ENCODE assay signal across 15 cellular contexts in the genomic region with DNA sequence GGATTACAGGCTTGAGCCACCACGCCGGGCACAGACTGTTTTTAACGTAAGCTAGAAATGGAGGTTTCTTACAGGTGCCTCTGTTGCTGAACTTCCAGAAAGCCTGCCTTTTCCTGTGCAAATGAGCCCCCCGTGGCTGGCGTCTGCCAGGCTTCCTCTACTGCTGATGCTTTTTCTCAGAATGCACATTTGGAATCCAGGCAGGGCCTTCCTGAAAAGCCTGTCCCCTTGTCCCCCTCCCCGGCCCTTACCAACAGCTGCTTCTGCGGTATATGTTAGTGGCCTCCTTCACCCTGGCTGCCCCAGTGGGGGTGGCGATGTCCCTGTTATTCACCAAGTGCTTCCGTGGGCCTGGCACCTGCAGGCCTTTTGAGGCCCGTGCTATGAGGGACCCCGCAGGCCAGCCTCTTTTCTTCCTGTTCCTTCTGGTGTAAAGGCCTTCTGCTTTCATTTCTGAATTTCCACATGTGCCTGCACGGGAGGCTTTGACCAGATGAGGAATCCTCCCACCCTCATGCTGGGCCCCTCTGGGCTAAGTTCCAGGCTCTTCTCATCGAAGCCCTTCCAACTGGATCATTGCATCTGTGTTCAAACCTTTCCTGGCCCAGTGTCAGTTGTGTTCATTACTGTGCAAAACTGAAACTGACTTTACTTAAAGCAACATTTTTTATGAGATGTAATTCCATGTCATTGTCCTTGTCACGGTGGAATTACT. TPM values are rescaled to one million over a fixed set of nuclear protein-coding genes. Genes with fewer than 3 reads are reported as not detected.
DNase-seq lines count a peak whose midpoint lies in the region; TF ChIP-seq lines count a peak whose summit lies in the region.
"Had no signal": no experiment of that assay in that cellular context is flagged by ENCODE, and none has a peak within 500 bp of the region (broad histone marks: within the 10 kb centered on the region; RNA-seq: fewer than 3 reads in every experiment).

No MANE protein-coding gene starts in this region.

- H3K27me3 Mint-ChIP-seq in MCF 10A (ENCODE audit: insufficient read depth, unreplicated experiment) (no peaks in the 10 kb centered on the region), type B pancreatic cell (no peaks in the 10 kb centered on the region)

- POLR2A ChIA-PET in MCF 10A (lab: Yijun Ruan, JAX) = interaction anchor here (0.6 to 2.9 kb wide), 2 partner anchors 11 to 13 kb away, joined by 4 to 8 read pairs; partner anchors contain the start of gene CNDP2

- H3K36me3 Mint-ChIP-seq in MCF 10A (ENCODE audit: insufficient read depth, unreplicated experiment) (peaks cover 87% of the 10 kb centered on the region), type B pancreatic cell (peaks cover 29% of the 10 kb centered on the region)

- H3K4me1 ChIP-seq in breast epithelium = no peaks in the 10 kb centered on the region

- no peak for TF ChIP-seq POLR2A in breast epithelium (IDR thresholded peaks at IDR 0.05)

- intact Hi-C loops in MCF 10A (cut with micrococcal nuclease) = no loop called here
- intact Hi-C loops in breast epithelium (cut with DNase I; ENCODE audit: low total_unique reads) = loop anchor here (1.0 kb wide), 2 partner anchors 15 to 27 kb away; no protein-coding TSS in a partner anchor

- DNase-seq in MCF 10A (ENCODE audit: unreplicated experiment) = no peak
- DNase-seq in breast epithelium (ENCODE audit: low spot score in 2 of 2) = no peak
- peak; percentile 87 for DNase-seq in choroid plexus epithelial cell (ENCODE audit: low read depth)
- peak; percentile 42 for DNase-seq in type B pancreatic cell (ENCODE audit: extremely low spot score, unreplicated experiment)
- DNase-seq in NCI-H345 (lab: John Stamatoyannopoulos, UW) = no peak
- no peak for DNase-seq in nucleus accumbens (lab: John Stamatoyannopoulos, UW)
- DNase-seq in cerebellum (ENCODE audit: low spot score) = no peak
- DNase-seq: DMS53, hippocampal formation, lower lobe of right lung, NCI-H187, NCI-H748 treated with DMSO at 0.1 percent for 48 hours had no signal

- H3K4me1 Mint-ChIP-seq in MCF 10A (ENCODE audit: insufficient read depth, unreplicated experiment) = no peaks in the 10 kb centered on the region
- no peaks in the 10 kb centered on the region for H3K4me1 Mint-ChIP-seq in type B pancreatic cell (ENCODE audit: unreplicated experiment)

- H3K4me3 Mint-ChIP-seq in MCF 10A (ENCODE audit: unreplicated experiment) (no peak overlapping the region), type B pancreatic cell (peak overlapping the region; percentile 37)

- H3K36me3 ChIP-seq in breast epithelium = no peaks in the 10 kb centered on the region

- no peak overlapping the region for H3K4me3 ChIP-seq in breast epithelium
- no peak overlapping the region for H3K4me3 ChIP-seq in choroid plexus epithelial cell (ENCODE audit: low read depth, low read length)
- H3K4me3 ChIP-seq: lower lobe of right lung had no signal

- H3K27ac ChIP-seq in breast epithelium (no peak overlapping the region), layer of hippocampus (ENCODE audit: low read depth, low read length) (peak overlapping the region; percentile 74)
- H3K27ac ChIP-seq: lower lobe of right lung, neutrophil had no signal

- BruUV-seq in MCF 10A (replicated peaks; lab: Mats Ljungman, UMichigan) = no TSS peak

- CTCF ChIA-PET in MCF 10A (lab: Yijun Ruan, JAX) = interaction anchor here (1.7 kb wide), 1 partner anchor 45 kb away, joined by 10 read pairs; no protein-coding TSS in a partner anchor

- H3K9me3 Mint-ChIP-seq in MCF 10A (ENCODE audit: unreplicated experiment) (no peaks in the 10 kb centered on the region), type B pancreatic cell (no peaks in the 10 kb centered on the region)

- TF ChIP-seq CTCF in MCF 10A (IDR thresholded peaks at IDR 0.05; ENCODE audit: unreplicated experiment) (no peak), breast epithelium (IDR thresholded peaks at IDR 0.05) (no peak), choroid plexus epithelial cell (conservative IDR thresholded peaks at IDR 0.05; ENCODE audit: low read depth, low read length) (no peak), type B pancreatic cell (conservative IDR thresholded peaks at IDR 0.05) (no peak)

- H3K9me3 ChIP-seq in breast epithelium = no peaks in the 10 kb centered on the region
- H3K9me3 ChIP-seq: lower lobe of right lung, neutrophil had no signal

- H3K27me3 ChIP-seq in breast epithelium = no peaks in the 10 kb centered on the region
- no peaks in the 10 kb centered on the region for H3K27me3 ChIP-seq in layer of hippocampus (ENCODE audit: control insufficient read depth, insufficient read depth, low read length)
- H3K27me3 ChIP-seq: neutrophil had no signal

- H3K27ac Mint-ChIP-seq in MCF 10A (ENCODE audit: low read depth, unreplicated experiment) = peak overlapping the region; percentile 55
- peak overlapping the region; percentile 50 for H3K27ac Mint-ChIP-seq in type B pancreatic cell

RNA-seq across cellular contexts. Expression of gene CNDP2, which starts 10.4 kb away (rescaled TPM):
- total RNA-seq in MCF 10A (2022) (194 and 219 TPM in 2 replicates), breast epithelium (100 to 1,000 TPM in 1 of 3 donors, 10 to 100 TPM in 2; 81.0 to 104 (median 95.7) TPM), type B pancreatic cell (ENCODE audit: low replicate concordance) (197 and 248 TPM in 2 replicates), cerebellum (36.5 TPM)

RNA-seq across cellular contexts. Expression of gene CNDP1, which starts 27.7 kb away (rescaled TPM):
- total RNA-seq in MCF 10A (2022) (not detected in 2 replicates), breast epithelium (under 1 TPM in 1 of 3 donors, not detected in 2; 0.33 TPM), type B pancreatic cell (ENCODE audit: low replicate concordance) (0.48 and 0.67 TPM in 2 replicates), cerebellum (0.36 TPM)
- total RNA-seq: bronchial epithelial cell, lower lobe of right lung had no signal

RNA-seq across cellular contexts. Expression of gene DIPK1C, which starts 49.5 kb away (rescaled TPM):
- total RNA-seq in MCF 10A (2022) (not detected in 2 replicates), breast epithelium (under 1 TPM in 1 of 3 donors, not detected in 2; 0.16 TPM), type B pancreatic cell (ENCODE audit: low replicate concordance) (0.26 and 0.36 TPM in 2 replicates), cerebellum (4.9 TPM)
- total RNA-seq: bronchial epithelial cell, lower lobe of right lung had no signal

Comparison
In these comparisons a context has a peak if more than half of its experiments do, and no peak if none do; other contexts are left out.
1. DNase-seq: peak in choroid plexus epithelial cell (single experiment) and type B pancreatic cell (single experiment); none in MCF 10A (single experiment), breast epithelium (0 of 2), NCI-H345 (single experiment), nucleus accumbens (0 of 56) and cerebellum (single experiment).